In the genomic region with DNA sequence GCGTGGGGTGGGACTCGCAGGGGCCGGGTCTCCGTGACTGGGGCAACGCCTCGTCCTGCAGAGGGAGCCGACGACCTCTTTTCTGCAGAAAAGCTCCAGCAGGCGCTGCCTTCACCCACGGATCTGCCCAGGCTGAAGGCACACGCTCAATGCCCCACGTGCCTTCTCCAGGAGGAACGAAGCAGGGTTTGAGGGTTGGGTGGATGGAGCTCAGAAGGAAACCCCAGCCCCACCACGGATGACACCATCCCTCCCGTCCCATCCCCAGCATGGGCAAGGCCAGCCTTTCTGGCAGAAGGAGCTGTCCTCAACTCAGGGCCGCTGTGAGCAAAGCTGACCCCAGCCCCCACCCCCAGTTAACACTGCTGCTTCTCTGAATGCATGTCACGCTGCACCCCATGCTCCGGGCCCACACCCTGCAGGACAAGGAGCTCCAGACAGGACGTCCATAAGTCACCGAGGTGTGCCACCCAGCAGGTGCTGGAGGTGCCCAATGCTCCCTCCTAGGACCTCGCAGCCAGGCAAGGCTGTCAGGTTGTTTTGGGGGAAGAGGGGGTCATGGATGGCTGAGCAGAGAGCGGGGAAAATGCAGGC, we compare ENCODE assay signal across 9 cellular contexts. TPM values are rescaled to one million over a fixed set of nuclear protein-coding genes. Genes with fewer than 3 reads are reported as not detected.
A peak's percentile ranks its signal among the peaks of the same experiment; 100 is the strongest.
DNase-seq lines count a peak whose midpoint lies in the region; ATAC-seq and TF ChIP-seq lines count a peak whose summit lies in the region.
"Had no signal": no experiment of that assay in that cellular context is flagged by ENCODE, and none has a peak within 500 bp of the region (broad histone marks: within the 10 kb centered on the region; RNA-seq: fewer than 3 reads in every experiment).

No MANE protein-coding gene starts in this region.

- H4K20me1 ChIP-seq in osteoblast (ENCODE audit: insufficient read depth, low read length): peaks cover 69% of the 10 kb centered on the region

- no peak for TF ChIP-seq CTCF in osteoblast (IDR thresholded peaks at IDR 0.05; ENCODE audit: extremely low read depth, low read depth, low read length)

- peaks cover 4% of the 10 kb centered on the region for H3K36me3 Mint-ChIP-seq in central memory CD8-positive, alpha-beta T cell (ENCODE audit: insufficient read depth)

- no peak overlapping the region for H2AFZ ChIP-seq in osteoblast (ENCODE audit: low read length)

- no peaks in the 10 kb centered on the region for H3K27me3 Mint-ChIP-seq in central memory CD8-positive, alpha-beta T cell

- no peak overlapping the region for H3K4me2 ChIP-seq in osteoblast (ENCODE audit: insufficient read depth, low read length)

- H3K9me3 Mint-ChIP-seq in central memory CD8-positive, alpha-beta T cell: no peaks in the 10 kb centered on the region

- no peaks in the 10 kb centered on the region for H3K36me3 ChIP-seq in osteoblast (ENCODE audit: insufficient read depth, low read length)

- no peak for ATAC-seq in central memory CD8-positive, alpha-beta T cell (replicated peaks; ENCODE audit: extremely low read depth, poor library complexity, severe bottlenecking)
- ATAC-seq in HG03520 (IDR thresholded peaks at IDR 0.05; ENCODE audit: unreplicated experiment): no peak
- no peak for ATAC-seq in HG02759 (IDR thresholded peaks at IDR 0.05; ENCODE audit: unreplicated experiment)

- no peak overlapping the region for H3K27ac ChIP-seq in osteoblast (ENCODE audit: low read depth, low read length)

- no peak overlapping the region for H3K4me3 ChIP-seq in osteoblast (ENCODE audit: insufficient read depth, low read length)

- no peak overlapping the region for H3K27ac Mint-ChIP-seq in central memory CD8-positive, alpha-beta T cell (ENCODE audit: low read depth)

- in situ Hi-C loops in KBM-7 (cut with MboI; ENCODE audit: low pct_unique_long_range_greater_than_20kb, low sequenced_read_pairs): no loop called here

- no peaks in the 10 kb centered on the region for H3K4me1 ChIP-seq in osteoblast (ENCODE audit: insufficient read depth, low read length)

- H3K4me3 Mint-ChIP-seq in central memory CD8-positive, alpha-beta T cell: peak overlapping the region; percentile 73

- DNase-seq in NCI-H748 (lab: John Stamatoyannopoulos, UW; ENCODE audit: unreplicated experiment): peak; percentile 30
- no peak for DNase-seq in NCI-H748 treated with DMSO at 0.1 percent for 48 hours (lab: John Stamatoyannopoulos, UW)
- DNase-seq in KBM-7: peak; percentile 36
- DNase-seq in central memory CD8-positive, alpha-beta T cell (ENCODE audit: low spot score in 2 of 2): no peak
- peak; percentile 96 for DNase-seq in osteoblast (ENCODE audit: insufficient read length, low spot score, missing footprints)
- no peak for DNase-seq in NCI-H2107 treated with DMSO at 0.1 percent for 48 hours (lab: John Stamatoyannopoulos, UW; ENCODE audit: unreplicated experiment)
- DNase-seq: stimulated activated CD4-positive, alpha-beta T cell treated with anti-CD3 and anti-CD28 coated beads, Interleukin-4, amount 100 ng/mL, for 4 hours had no signal

- H3K79me2 ChIP-seq in osteoblast (ENCODE audit: insufficient read depth, low read length): peaks cover 3% of the 10 kb centered on the region

- no peaks in the 10 kb centered on the region for H3K9me3 ChIP-seq in osteoblast (ENCODE audit: low read depth, low read length)

- H3K27me3 ChIP-seq in osteoblast (ENCODE audit: insufficient read depth, low read length): peaks cover 61% of the 10 kb centered on the region

- peaks cover 12% of the 10 kb centered on the region for H3K4me1 Mint-ChIP-seq in central memory CD8-positive, alpha-beta T cell

RNA-seq across cellular contexts. Expression of gene C19orf25, which starts 7.4 kb away (rescaled TPM):
- 28.9 and 30.0 TPM in 2 replicates for total RNA-seq in osteoblast

RNA-seq across cellular contexts. Expression of gene PCSK4, which starts 18.5 kb away (rescaled TPM):
- 1.4 and 2.4 TPM in 2 replicates for total RNA-seq in osteoblast

RNA-seq across cellular contexts. Expression of gene REEP6, which starts 19.4 kb away (rescaled TPM):
- total RNA-seq in osteoblast: 1.2 and 1.8 TPM in 2 replicates

RNA-seq across cellular contexts. Expression of gene APC2, which starts 21.7 kb away (rescaled TPM):
- total RNA-seq in osteoblast: 0.29 and 0.36 TPM in 2 replicates

RNA-seq across cellular contexts. Expression of gene RPS15, which starts 33.4 kb away (rescaled TPM):
- total RNA-seq in osteoblast: 304 and 318 TPM in 2 replicates

Comparison
In these comparisons a context has a peak if more than half of its experiments do, and no peak if none do; other contexts are left out.
1. DNase-seq: peak in NCI-H748 (single experiment), KBM-7 (single experiment) and osteoblast (single experiment); none in NCI-H748 treated with DMSO at 0.1 percent for 48 hours (single experiment), central memory CD8-positive, alpha-beta T cell (0 of 2) and NCI-H2107 treated with DMSO at 0.1 percent for 48 hours (single experiment).